Comparison of ENCODE assay signal across 8 cellular contexts in the genomic region with DNA sequence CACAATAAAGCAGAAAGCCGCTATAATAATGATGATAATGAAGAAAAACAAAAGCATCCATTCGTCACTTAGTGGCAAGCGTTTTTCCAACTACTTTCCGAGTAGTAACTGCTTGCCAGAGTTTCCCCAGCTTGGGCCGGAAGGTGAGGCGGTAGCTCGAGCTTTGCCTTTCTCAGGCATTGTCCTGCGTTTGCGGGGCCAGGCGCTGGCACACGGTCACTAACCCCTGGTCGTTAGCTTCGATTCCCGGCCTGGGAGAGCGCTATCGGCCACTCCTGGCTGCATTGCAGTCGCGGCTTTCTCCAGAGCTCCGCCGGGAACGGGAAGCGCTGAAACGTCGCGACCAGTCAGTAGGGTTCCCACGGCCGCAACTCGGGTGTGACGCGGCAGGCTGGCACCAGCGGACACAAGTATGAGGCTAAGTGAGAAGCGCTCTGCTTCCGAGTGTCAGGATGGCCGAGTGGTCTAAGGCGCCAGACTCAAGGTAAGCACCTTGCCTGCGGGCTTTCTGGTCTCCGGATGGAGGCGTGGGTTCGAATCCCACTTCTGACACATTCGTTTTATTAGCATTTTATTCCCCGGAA. TPM values are rescaled to one million over a fixed set of nuclear protein-coding genes. Genes with fewer than 3 reads are reported as not detected.
DNase-seq lines count a peak whose midpoint lies in the region; FAIRE-seq and TF ChIP-seq lines count a peak whose summit lies in the region.

No MANE protein-coding gene starts in this region.

- no peak overlapping the region for H3K4ac ChIP-seq in neuronal stem cell (ENCODE audit: low read length)

- H3K79me1 ChIP-seq in neuronal stem cell (ENCODE audit: low read depth, low read length): no peaks in the 10 kb centered on the region

- H3K36me3 ChIP-seq in ES-I3 (ENCODE audit: insufficient read depth, low read length) (no peaks in the 10 kb centered on the region), MM.1S (replicated peaks; ENCODE audit: insufficient read depth, low read length) (no peaks in the 10 kb centered on the region), neuronal stem cell (replicated peaks in 1 of 2; ENCODE audit: control insufficient read depth in 2 of 2, insufficient read depth in 2 of 2, low read length in 2 of 2) (no peaks in the 10 kb centered on the region), subcutaneous abdominal adipose tissue (ENCODE audit: control insufficient read depth in 5 of 5, insufficient read depth in 5 of 5, low read length in 5 of 5) (peaks cover 0 to 3% (median 0%) of the 10 kb centered on the region in 5 donors)

- peak overlapping the region; percentile 95 for H3K18ac ChIP-seq in neuronal stem cell (ENCODE audit: low read length)

- no peaks in the 10 kb centered on the region for H3K27me3 ChIP-seq in MM.1S (replicated peaks; ENCODE audit: insufficient read depth, low read length)
- no peaks in the 10 kb centered on the region for H3K27me3 ChIP-seq in neuronal stem cell (ENCODE audit: control insufficient read depth in 3 of 3, insufficient read depth in 3 of 3, low read depth in 1 of 3, low read length in 3 of 3)
- peaks cover 0 to 9% (median 0%) of the 10 kb centered on the region in 5 donors for H3K27me3 ChIP-seq in subcutaneous abdominal adipose tissue (ENCODE audit: control insufficient read depth in 5 of 5, insufficient read depth in 4 of 5, low read length in 5 of 5)

- H2BK12ac ChIP-seq in neuronal stem cell (ENCODE audit: low read length): no peak overlapping the region

- H3K4me3 ChIP-seq in MM.1S (ENCODE audit: low read length) (peak overlapping the region; percentile 80), neuronal stem cell (ENCODE audit: low read length in 2 of 2) (peak overlapping the region; percentile 73 to 89), subcutaneous abdominal adipose tissue (ENCODE audit: low read depth in 1 of 5, low read length in 5 of 5) (peak overlapping the region; percentile 72 to 97 (median 91))

- no peak overlapping the region for H4K8ac ChIP-seq in neuronal stem cell (ENCODE audit: low read depth, low read length)

- H3K23ac ChIP-seq in neuronal stem cell (ENCODE audit: low read depth, low read length, poor library complexity): peak overlapping the region; percentile 90

- H3K27ac ChIP-seq in MM.1S (ENCODE audit: low read length) (peak overlapping the region; percentile 83), neuronal stem cell (replicated peaks; ENCODE audit: low read length) (peak overlapping the region; percentile 91), subcutaneous abdominal adipose tissue (ENCODE audit: low read depth, low read length) (peak overlapping the region; percentile 90)

- H3K9me3 ChIP-seq in ES-I3 (ENCODE audit: control insufficient read depth, insufficient read depth, low read length) (no peaks in the 10 kb centered on the region), MM.1S (replicated peaks; ENCODE audit: insufficient read depth, low read length) (no peaks in the 10 kb centered on the region), neuronal stem cell (replicated peaks in 1 of 2; ENCODE audit: control insufficient read depth in 2 of 2, insufficient read depth in 1 of 2, low read depth in 1 of 2, low read length in 2 of 2) (no peaks in the 10 kb centered on the region), subcutaneous abdominal adipose tissue (ENCODE audit: control insufficient read depth in 5 of 5, low read length in 5 of 5) (peaks cover 0 to 6% (median 0%) of the 10 kb centered on the region in 5 donors)

- no peaks in the 10 kb centered on the region for H3K79me2 ChIP-seq in MM.1S (ENCODE audit: low read length)

- peaks cover 32% of the 10 kb centered on the region for H3F3A ChIP-seq in MM.1S (ENCODE audit: insufficient read depth, low read length)

- H3K9me2 ChIP-seq in MM.1S (replicated peaks; ENCODE audit: insufficient read depth, low read length): no peaks in the 10 kb centered on the region

- H2AFZ ChIP-seq in MM.1S (ENCODE audit: low read length): peak overlapping the region; percentile 91
- peak overlapping the region; percentile 93 for H2AFZ ChIP-seq in neuronal stem cell (ENCODE audit: low read length)

- no peak for FAIRE-seq in frontal cortex (lab: Jason Lieb, UNC)

- no CpG with 5 or more reads among the region's 41 CpGs for WGBS in neuronal stem cell (ENCODE audit: extremely low coverage in 2 of 2, insufficient read length in 2 of 2, insufficient replicate concordance in 1 of 2), 2 donors

- DNase-seq in HCEC 1CT: peak; percentile 93
- peak; percentile 97 for DNase-seq in MM.1S
- DNase-seq in SHP77 treated with DMSO at 0.1 percent for 48 hours (lab: John Stamatoyannopoulos, UW): peak; percentile 94
- DNase-seq in activated gamma-delta T cell treated with anti-CD3 and anti-CD28 coated beads, Interleukin-2, amount 50 U/mL, for 16 hours (ENCODE audit: low read depth): peak; percentile 89
- DNase-seq in frontal cortex (ENCODE audit: low spot score in 2 of 2): peak; percentile 67 to 77
- peak; percentile 99 for DNase-seq in neuronal stem cell (ENCODE audit: low spot score)

- H4K20me1 ChIP-seq in MM.1S (ENCODE audit: insufficient read depth, low read length): no peaks in the 10 kb centered on the region

- no peak overlapping the region for H4K91ac ChIP-seq in neuronal stem cell (ENCODE audit: low read depth, low read length, poor library complexity)

- TF ChIP-seq CTCF in MM.1S (IDR thresholded peaks at IDR 0.05; ENCODE audit: low read length): no peak

- H3K14ac ChIP-seq in neuronal stem cell (ENCODE audit: low read length): no peak overlapping the region

- no peak overlapping the region for H2AK5ac ChIP-seq in neuronal stem cell (ENCODE audit: low read depth, low read length)

- peak overlapping the region; percentile 91 for H3K9ac ChIP-seq in ES-I3 (ENCODE audit: low read depth, low read length)
- H3K9ac ChIP-seq in MM.1S (ENCODE audit: low read length): peak overlapping the region; percentile 71
- H3K9ac ChIP-seq in neuronal stem cell (ENCODE audit: low read depth, low read length, poor library complexity): peak overlapping the region; percentile 89
- H3K9ac ChIP-seq in subcutaneous abdominal adipose tissue (ENCODE audit: low read length in 5 of 5): peak overlapping the region; percentile 76 to 100 (median 86)

- H2BK15ac ChIP-seq in neuronal stem cell (ENCODE audit: low read length): no peak overlapping the region

- no peaks in the 10 kb centered on the region for H3K4me1 ChIP-seq in ES-I3 (ENCODE audit: insufficient read depth, low read length)
- 0 out of 2 replicates have a peak, but pooled peaks cover 3% of the 10 kb centered on the region for H3K4me1 ChIP-seq in MM.1S (ENCODE audit: low read length)
- H3K4me1 ChIP-seq in neuronal stem cell (ENCODE audit: control insufficient read depth in 2 of 2, insufficient read depth in 1 of 2, low read depth in 1 of 2, low read length in 2 of 2): no peaks in the 10 kb centered on the region
- H3K4me1 ChIP-seq in subcutaneous abdominal adipose tissue (ENCODE audit: control insufficient read depth in 5 of 5, insufficient read depth in 5 of 5, low read length in 5 of 5): peaks cover 7 to 12% (median 10%) of the 10 kb centered on the region in 5 donors

- H3K4me2 ChIP-seq in MM.1S (ENCODE audit: low read depth, low read length) (peak overlapping the region; percentile 64), neuronal stem cell (ENCODE audit: insufficient read depth, low read length, poor library complexity, severe bottlenecking) (peak overlapping the region; percentile 58)

- H2BK120ac ChIP-seq in neuronal stem cell (ENCODE audit: low read depth, low read length): no peak overlapping the region

- peak overlapping the region; percentile 14 for H2BK5ac ChIP-seq in neuronal stem cell (ENCODE audit: low read length)

RNA-seq across cellular contexts. Expression of a gene that starts 14.6 kb away (rescaled TPM):
- total RNA-seq in frontal cortex: 19.6 TPM
- 43.3 TPM for polyA plus RNA-seq in neuronal stem cell (2013, experiment 1 of 2)
- 39.1 TPM for polyA plus RNA-seq in neuronal stem cell (2013, experiment 2 of 2)

RNA-seq across cellular contexts. Expression of a gene that starts 32.5 kb away (rescaled TPM):
- total RNA-seq in frontal cortex: 11.0 TPM
- 2.3 TPM for polyA plus RNA-seq in neuronal stem cell (2013, experiment 1 of 2)
- 2.5 TPM for polyA plus RNA-seq in neuronal stem cell (2013, experiment 2 of 2)

RNA-seq across cellular contexts. Expression of a gene that starts 35.5 kb away (rescaled TPM):
- total RNA-seq in frontal cortex: 14.7 TPM
- polyA plus RNA-seq in neuronal stem cell (2013, experiment 1 of 2): 32.2 TPM
- 32.8 TPM for polyA plus RNA-seq in neuronal stem cell (2013, experiment 2 of 2)

RNA-seq across cellular contexts. Expression of a gene that starts 47.8 kb away (rescaled TPM):
- total RNA-seq in frontal cortex: 31.4 TPM
- polyA plus RNA-seq in neuronal stem cell (2013, experiment 1 of 2): 18.4 TPM
- polyA plus RNA-seq in neuronal stem cell (2013, experiment 2 of 2): 18.3 TPM

Comparison
In these comparisons a context has a peak if more than half of its experiments do, and no peak if none do; other contexts are left out.
1. Peak in every context shown above with its lines: DNase-seq, H3K4me3 ChIP-seq and H3K27ac ChIP-seq.